Comparison of ENCODE assay signal across 23 cellular contexts in genomic region chrX:46597774-46598173, GRCh38.
"Had no signal": no experiment of that assay in that cellular context is flagged by ENCODE, and none has a peak within 500 bp of the region (broad histone marks: within the 10 kb centered on the region; RNA-seq: fewer than 3 reads in every experiment).

No MANE protein-coding gene starts in this region.

- H3K36me3 ChIP-seq: esophagus squamous epithelium, gastroesophageal sphincter, lower lobe of right lung, upper lobe of left lung, WERI-Rb-1 had no signal

- FAIRE-seq: bronchial epithelial cell, TTC549 had no signal

- H3K4me3 ChIP-seq: esophagus squamous epithelium, gastroesophageal sphincter, lower lobe of right lung, spleen, upper lobe of left lung had no signal

- H3K4me1 ChIP-seq: esophagus squamous epithelium, gastroesophageal sphincter, lower lobe of right lung, upper lobe of left lung had no signal

- H3K4me3 Mint-ChIP-seq: activated naive CD8-positive, alpha-beta T cell treated with anti-CD3 and anti-CD28 coated beads for 36 hours; activated T-cell treated with anti-CD3 and anti-CD28 coated beads, Interleukin-2, amount 50 U/mL, for 4 hours; naive thymus-derived CD4-positive, alpha-beta T cell; neural crest cell had no signal

- H3K9me3 Mint-ChIP-seq: activated naive CD8-positive, alpha-beta T cell treated with anti-CD3 and anti-CD28 coated beads for 36 hours; activated T-cell treated with anti-CD3 and anti-CD28 coated beads, Interleukin-2, amount 50 U/mL, for 4 hours; activated T-helper 2 cell treated with anti-CD3 and anti-CD28 coated beads, Interferon-gamma antibody, Interleukin-2, Interleukin-4, amounts not matched to agents 10 μg/mL and 5 μg/mL and 100 μg/mL, durations not matched to agents 14 hours and 24 hours and 36 hours; naive thymus-derived CD4-positive, alpha-beta T cell; neural crest cell had no signal

- DNase-seq: activated CD8-positive, alpha-beta memory T cell treated with anti-CD3 and anti-CD28 coated beads for 24 hours; activated CD8-positive, alpha-beta memory T cell treated with anti-CD3 and anti-CD28 coated beads, Interleukin-2, amount 50 U/mL, for 4 hours; activated naive CD4-positive, alpha-beta T cell; activated naive CD8-positive, alpha-beta T cell treated with anti-CD3 and anti-CD28 coated beads for 36 hours; activated T-cell treated with anti-CD3 and anti-CD28 coated beads, Interleukin-2, amount 50 U/mL, for 4 hours; effector memory CD4-positive, alpha-beta T cell; esophagus squamous epithelium; islet precursor cell; left colon; lower lobe of right lung; naive thymus-derived CD4-positive, alpha-beta T cell; posterior cingulate gyrus; spleen; stimulated activated CD4-positive, alpha-beta T cell treated with anti-CD3 and anti-CD28 coated beads, Interleukin-4, amount 100 ng/mL, for 24 hours; stimulated activated naive CD8-positive, alpha-beta T cell treated with anti-CD3 and anti-CD28 coated beads, Interleukin-15, Interleukin-2, amounts not matched to agents 100 U/mL and 50 U/mL, for 24 hours; T-helper 1 cell; upper lobe of left lung; WERI-Rb-1 had no signal

- H3K27ac ChIP-seq: esophagus squamous epithelium, gastroesophageal sphincter, lower lobe of right lung, upper lobe of left lung, WERI-Rb-1 had no signal

- H3K27me3 ChIP-seq: esophagus squamous epithelium, gastroesophageal sphincter, upper lobe of left lung had no signal

- ATAC-seq: activated T-cell treated with anti-CD3 and anti-CD28 coated beads, Interleukin-2, amount 50 U/mL, for 4 hours; gastroesophageal sphincter; left colon; lower lobe of right lung; naive thymus-derived CD4-positive, alpha-beta T cell; stimulated activated naive CD8-positive, alpha-beta T cell treated with anti-CD3 and anti-CD28 coated beads, Interleukin-15, Interleukin-2, amounts not matched to agents 100 U/mL and 50 U/mL, for 24 hours had no signal

- H3K9me3 ChIP-seq: esophagus squamous epithelium, gastroesophageal sphincter, lower lobe of right lung, spleen, upper lobe of left lung had no signal

- H3K4me1 Mint-ChIP-seq: neural crest cell had no signal

- H3K27ac Mint-ChIP-seq: activated naive CD8-positive, alpha-beta T cell treated with anti-CD3 and anti-CD28 coated beads for 36 hours; activated T-helper 2 cell treated with anti-CD3 and anti-CD28 coated beads, Interferon-gamma antibody, Interleukin-2, Interleukin-4, amounts not matched to agents 10 μg/mL and 5 μg/mL and 100 μg/mL, durations not matched to agents 14 hours and 24 hours and 36 hours; naive thymus-derived CD4-positive, alpha-beta T cell had no signal

- H3K27me3 Mint-ChIP-seq: activated naive CD8-positive, alpha-beta T cell treated with anti-CD3 and anti-CD28 coated beads for 36 hours; naive thymus-derived CD4-positive, alpha-beta T cell had no signal
